Comparison of ENCODE assay signal across 1 cellular context in the genomic region with DNA sequence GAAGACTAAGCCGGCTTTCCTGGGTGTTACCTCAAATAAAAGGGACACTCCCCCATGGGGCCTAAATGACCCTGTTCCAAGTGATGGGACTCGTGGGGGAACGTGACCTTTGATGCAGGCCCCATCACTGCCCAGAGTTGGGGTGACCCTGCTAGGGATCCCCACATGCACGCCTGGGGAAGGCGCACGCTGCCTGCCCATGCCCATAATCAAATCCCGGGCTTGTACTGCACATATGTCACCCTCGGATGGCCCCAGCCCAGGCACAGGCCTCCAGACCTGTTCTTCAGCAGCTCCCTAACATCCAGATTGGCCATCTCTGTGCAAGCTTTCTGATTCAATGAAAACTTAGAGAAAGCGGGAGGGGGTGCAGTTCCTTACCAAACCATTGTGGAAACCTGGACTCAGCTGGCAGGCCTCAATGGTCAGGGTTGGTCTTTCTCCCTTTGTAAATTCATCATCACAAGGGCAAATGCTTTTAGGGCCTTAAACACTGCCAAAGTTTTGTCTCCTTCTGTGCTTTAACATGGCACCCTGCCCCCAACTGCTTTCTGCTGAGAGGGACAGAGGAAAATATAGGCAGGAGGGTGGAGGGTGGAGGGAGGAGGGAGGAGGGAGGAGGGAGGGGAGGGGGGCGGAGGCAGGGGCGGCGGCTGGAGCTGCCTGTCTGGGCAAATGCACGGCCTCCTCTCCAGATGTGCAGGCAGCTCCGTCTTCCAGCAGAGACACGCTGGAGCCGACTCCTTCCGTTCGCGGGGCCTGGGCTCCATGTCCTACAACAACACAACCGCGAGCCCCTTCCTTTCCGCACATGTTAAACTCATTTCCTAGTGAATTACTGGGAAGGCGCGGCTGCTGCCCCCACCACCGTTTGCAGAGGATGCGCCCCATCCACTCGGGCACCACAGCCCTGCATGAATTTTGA.
TF ChIP-seq lines count a peak whose summit lies in the region.

No MANE protein-coding gene starts in this region.

TF ChIP-seq in HEK293, 187 proteins besides CTCF, POLR2A, EP300 and RAD21:
- TF ChIP-seq ZNF335 (tag by site-specific recombination; conservative IDR thresholded peaks at IDR 0.05) (0 out of 2 replicates have a peak, but pooled peaks have one; percentile 23), REST (tag by site-specific recombination; IDR thresholded peaks at IDR 0.05) (no peak)
- TF ChIP-seq, protein P1, sequence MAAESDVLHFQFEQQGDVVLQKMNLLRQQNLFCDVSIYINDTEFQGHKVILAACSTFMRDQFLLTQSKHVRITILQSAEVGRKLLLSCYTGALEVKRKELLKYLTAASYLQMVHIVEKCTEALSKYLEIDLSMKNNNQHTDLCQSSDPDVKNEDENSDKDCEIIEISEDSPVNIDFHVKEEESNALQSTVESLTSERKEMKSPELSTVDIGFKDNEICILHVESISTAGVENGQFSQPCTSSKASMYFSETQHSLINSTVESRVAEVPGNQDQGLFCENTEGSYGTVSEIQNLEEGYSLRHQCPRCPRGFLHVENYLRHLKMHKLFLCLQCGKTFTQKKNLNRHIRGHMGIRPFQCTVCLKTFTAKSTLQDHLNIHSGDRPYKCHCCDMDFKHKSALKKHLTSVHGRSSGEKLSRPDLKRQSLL (tag by site-specific recombination; IDR thresholded peaks at IDR 0.05): peak; percentile 99
